In genomic region chr5:66144799-66145390, GRCh38 we compare ENCODE assay signal across 1 cellular context.
TF ChIP-seq lines count a peak whose summit lies in the region.

No MANE protein-coding gene starts in this region.

TF ChIP-seq in HEK293, 187 proteins besides CTCF, POLR2A, EP300 and RAD21 (continued from another document):
- TF ChIP-seq ZNF341 (tag by site-specific recombination; IDR thresholded peaks at IDR 0.05; ENCODE audit: low read depth) (peak; percentile 91; the same call in 1 of the 2 replicates), ZFP41 (tag by site-specific recombination; IDR thresholded peaks at IDR 0.05; ENCODE audit: borderline replicate concordance) (no peak), ZNF76 (tag by site-specific recombination; IDR thresholded peaks at IDR 0.05; ENCODE audit: borderline replicate concordance, low read depth) (no peak; the same call in 1 of the 2 replicates), KLF8 (tag by site-specific recombination; IDR thresholded peaks at IDR 0.05) (0 out of 2 replicates have a peak, but pooled peaks have one; percentile 0), SP7 (tag by site-specific recombination; IDR thresholded peaks at IDR 0.05) (0 out of 2 replicates have a peak, but pooled peaks have one; percentile 14), ZNF335 (tag by site-specific recombination; conservative IDR thresholded peaks at IDR 0.05) (peak; percentile 0; the same call in 1 of the 2 replicates), ZNF600 (tag by site-specific recombination; IDR thresholded peaks at IDR 0.05) (no peak), ZNF23 (tag by site-specific recombination; IDR thresholded peaks at IDR 0.05; ENCODE audit: borderline replicate concordance) (no peak), ZXDB (tag by site-specific recombination; IDR thresholded peaks at IDR 0.05) (0 out of 2 replicates have a peak, but pooled peaks have one; percentile 8), ZBTB17 (tag by site-specific recombination; IDR thresholded peaks at IDR 0.05) (peak; percentile 38; the same call in 1 of the 2 replicates), ZNF548 (tag by site-specific recombination; IDR thresholded peaks at IDR 0.05) (no peak)
- TF ChIP-seq, protein P1, sequence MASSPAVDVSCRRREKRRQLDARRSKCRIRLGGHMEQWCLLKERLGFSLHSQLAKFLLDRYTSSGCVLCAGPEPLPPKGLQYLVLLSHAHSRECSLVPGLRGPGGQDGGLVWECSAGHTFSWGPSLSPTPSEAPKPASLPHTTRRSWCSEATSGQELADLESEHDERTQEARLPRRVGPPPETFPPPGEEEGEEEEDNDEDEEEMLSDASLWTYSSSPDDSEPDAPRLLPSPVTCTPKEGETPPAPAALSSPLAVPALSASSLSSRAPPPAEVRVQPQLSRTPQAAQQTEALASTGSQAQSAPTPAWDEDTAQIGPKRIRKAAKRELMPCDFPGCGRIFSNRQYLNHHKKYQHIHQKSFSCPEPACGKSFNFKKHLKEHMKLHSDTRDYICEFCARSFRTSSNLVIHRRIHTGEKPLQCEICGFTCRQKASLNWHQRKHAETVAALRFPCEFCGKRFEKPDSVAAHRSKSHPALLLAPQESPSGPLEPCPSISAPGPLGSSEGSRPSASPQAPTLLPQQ (tag by site-specific recombination; IDR thresholded peaks at IDR 0.05): peak; percentile 99
TF ChIP-seq in HEK293: peak in this region for 14.
